10 cellular contexts compared by ENCODE assay signal in the genomic region with DNA sequence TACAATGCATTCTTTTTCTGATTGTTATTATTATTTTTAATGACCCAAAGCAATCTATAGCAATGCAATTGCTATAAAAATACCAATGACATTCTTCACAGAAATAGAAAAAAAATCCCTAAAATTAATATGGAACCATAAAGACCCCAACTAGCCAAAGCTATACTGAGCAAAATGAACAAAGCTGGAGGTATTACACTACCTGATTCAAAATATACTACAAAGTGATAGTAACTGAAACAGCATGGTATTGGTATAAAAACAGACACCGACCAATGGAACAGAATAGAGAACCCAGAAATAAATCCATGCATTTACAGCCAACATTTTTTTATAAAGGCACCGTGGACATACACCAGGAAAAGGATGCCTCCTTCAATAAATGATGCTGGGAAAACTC.
A peak's percentile ranks its signal among the peaks of the same experiment; 100 is the strongest.
DNase-seq lines count a peak whose midpoint lies in the region; ATAC-seq and TF ChIP-seq lines count a peak whose summit lies in the region.
"Had no signal": no experiment of that assay in that cellular context is flagged by ENCODE, and none has a peak within 500 bp of the region (broad histone marks: within the 10 kb centered on the region; RNA-seq: fewer than 3 reads in every experiment).

No MANE protein-coding gene starts in this region.

- H3K27ac ChIP-seq in heart right ventricle, result peak overlapping the region in 9 of 10 donors; percentile 82 to 95 (median 89)
- no peak overlapping the region for H3K27ac ChIP-seq in right cardiac atrium (ENCODE audit: low read length)
- H3K27ac ChIP-seq in ectodermal cell (ENCODE audit: insufficient read depth, low read depth, low read length, poor library complexity, severe bottlenecking), result peak overlapping the region; percentile 98
- peak overlapping the region; percentile 96 for H3K27ac ChIP-seq in vagina

- H3K9me3 Mint-ChIP-seq in natural killer cell, result peaks cover 0 to 1% of the 10 kb centered on the region in 2 donors

- H3K27me3 ChIP-seq in heart right ventricle, result no peaks in the 10 kb centered on the region
- no peaks in the 10 kb centered on the region for H3K27me3 ChIP-seq in right cardiac atrium (ENCODE audit: control insufficient read depth, insufficient read depth)
- H3K27me3 ChIP-seq in ectodermal cell (ENCODE audit: control insufficient read depth, insufficient read depth, low read length, poor library complexity, severe bottlenecking), result no peaks in the 10 kb centered on the region
- H3K27me3 ChIP-seq in vagina, result no peaks in the 10 kb centered on the region

- intact Hi-C loops in heart right ventricle (cut with DNase I), result loop anchor here in 4 of 10 donors (2.0 to 10.0 kb wide), 4 partner anchors 56 to 60 kb away; partner anchors contain the start of gene EEF1A1 (in 3 of the 4)
- intact Hi-C loops in right cardiac atrium (cut with DNase I), result loop anchor here in 3 of 4 donors (10.0 kb wide), 1 partner anchor 56 kb away; the partner anchor contains the start of gene EEF1A1 (in 3 of the 3)
- intact Hi-C loops in natural killer cell (cut with micrococcal nuclease), result no loop called here
- intact Hi-C loops in vagina (cut with DNase I), result loop anchor here (2.0 kb wide), 1 partner anchor 60 kb away; the partner anchor contains the start of gene EEF1A1

- ATAC-seq in heart right ventricle, result no peak
- ATAC-seq in right cardiac atrium, result no peak
- no peak for ATAC-seq in natural killer cell
- no peak for ATAC-seq in esophagus mucosa

- H3K27me3 Mint-ChIP-seq in natural killer cell (ENCODE audit: low read depth in 2 of 2), result no peaks in the 10 kb centered on the region

- H3K27ac Mint-ChIP-seq in natural killer cell, result peak overlapping the region; percentile 91 to 92

- WGBS in heart right ventricle, 2 donors, result 97 to 99% methylated on average over 2 of the region's 2 CpGs
- WGBS in right cardiac atrium, result over 99% methylated on average over 2 of the region's 2 CpGs
- 92 to 97% methylated on average over 2 of the region's 2 CpGs for whole genome bisulfite sequencing in ectodermal cell, 2 experiments

- POLR2A ChIA-PET in HEK293T (lab: Yijun Ruan, JAX), result interaction anchor here (2.0 to 3.2 kb wide), 2 partner anchors 58 to 60 kb away, joined by 8 to 42 read pairs; partner anchors contain the start of gene EEF1A1

- CTCF ChIA-PET in HEK293T (lab: Yijun Ruan, JAX), result interaction anchor here (0.7 to 1.0 kb wide), 2 partner anchors 50 to 60 kb away, joined by 3 to 8 read pairs; no protein-coding TSS in a partner anchor

- no peaks in the 10 kb centered on the region for H3K36me3 Mint-ChIP-seq in natural killer cell

- no peak for TF ChIP-seq POLR2A in vagina (IDR thresholded peaks at IDR 0.05)

- H3K4me3 ChIP-seq in heart right ventricle (peak overlapping the region in 2 of 10 donors; percentile 37 to 40), right cardiac atrium (ENCODE audit: low read length) (no peak overlapping the region), ectodermal cell (ENCODE audit: insufficient read depth, low read depth, low read length) (no peak overlapping the region), vagina (no peak overlapping the region)

- H3K9me3 ChIP-seq in heart right ventricle (peaks cover 0 to 6% (median 0%) of the 10 kb centered on the region in 11 donors), right cardiac atrium (ENCODE audit: control insufficient read depth, low read length) (no peaks in the 10 kb centered on the region), ectodermal cell (ENCODE audit: control insufficient read depth, low read length) (no peaks in the 10 kb centered on the region), vagina (no peaks in the 10 kb centered on the region)

- no peak for TF ChIP-seq CTCF in heart right ventricle (IDR thresholded peaks at IDR 0.05)
- TF ChIP-seq CTCF in natural killer cell (IDR thresholded peaks at IDR 0.05), result no peak
- no peak for TF ChIP-seq CTCF in vagina (IDR thresholded peaks at IDR 0.05)

- peak overlapping the region; percentile 86 for H3K4me3 Mint-ChIP-seq in natural killer cell

- H3K4me1 Mint-ChIP-seq in natural killer cell, result peaks cover 20 to 25% of the 10 kb centered on the region in 2 donors

- no peak for DNase-seq in heart right ventricle
- DNase-seq in right cardiac atrium, result no peak
- no peak for DNase-seq in natural killer cell
- no peak for DNase-seq in vagina (ENCODE audit: extremely low spot score in 2 of 2)
- no peak for DNase-seq in HEK293T (ENCODE audit: extremely low spot score)
- no peak for DNase-seq in inferior parietal cortex (ENCODE audit: extremely low spot score)
- DNase-seq: activated T-cell treated with anti-CD3 and anti-CD28 coated beads for 4 hours, KBM-7 had no signal

- no peaks in the 10 kb centered on the region for H3K36me3 ChIP-seq in heart right ventricle
- no peaks in the 10 kb centered on the region for H3K36me3 ChIP-seq in ectodermal cell (ENCODE audit: control insufficient read depth, insufficient read depth, low read length)
- no peaks in the 10 kb centered on the region for H3K36me3 ChIP-seq in vagina

- H3K4me1 ChIP-seq in heart right ventricle, result peaks cover 6 to 49% (median 26%) of the 10 kb centered on the region in 9 donors
- peaks cover 8% of the 10 kb centered on the region for H3K4me1 ChIP-seq in right cardiac atrium (ENCODE audit: control insufficient read depth, insufficient read depth, low read length)
- peaks cover 18% of the 10 kb centered on the region for H3K4me1 ChIP-seq in ectodermal cell (ENCODE audit: control insufficient read depth, insufficient read depth, low read length)
- peaks cover 44% of the 10 kb centered on the region for H3K4me1 ChIP-seq in vagina

TF ChIP-seq in HEK293T, 16 proteins besides CTCF, POLR2A, EP300 and RAD21:
- TF ChIP-seq ELF4 (IDR thresholded peaks at IDR 0.05) (no peak), FOXA1 (IDR thresholded peaks at IDR 0.05) (no peak), NFRKB (IDR thresholded peaks at IDR 0.05) (no peak), FOXM1 (IDR thresholded peaks at IDR 0.05; ENCODE audit: borderline replicate concordance) (no peak), TARDBP (IDR thresholded peaks at IDR 0.05) (no peak), SP1 (IDR thresholded peaks at IDR 0.05) (no peak)
TF ChIP-seq in HEK293T: peak in this region for 0.
